In genomic region chr1:226919995-226920394, GRCh38 we compare ENCODE assay signal across 1 cellular context.
TF ChIP-seq lines count a peak whose summit lies in the region.

No MANE protein-coding gene starts in this region.

TF ChIP-seq in SK-N-SH treated with all-trans-retinoic acid at 6 μM for 48 hours, 23 proteins besides CTCF, POLR2A, EP300 and RAD21 (continued from another document):
- TF ChIP-seq PATZ1 (CRISPR knock-in tag; IDR thresholded peaks at IDR 0.05; ENCODE audit: borderline replicate concordance) (no peak), ZNF8 (CRISPR knock-in tag; IDR thresholded peaks at IDR 0.05) (no peak), CSDC2 (CRISPR knock-in tag; IDR thresholded peaks at IDR 0.05) (no peak), OSR1 (CRISPR knock-in tag; IDR thresholded peaks at IDR 0.05) (no peak), ZNF70 (CRISPR knock-in tag; IDR thresholded peaks at IDR 0.05) (no peak), ZFP30 (CRISPR knock-in tag; IDR thresholded peaks at IDR 0.05) (no peak), ESRRG (CRISPR knock-in tag; IDR thresholded peaks at IDR 0.05) (no peak), TOX (CRISPR knock-in tag; IDR thresholded peaks at IDR 0.05; ENCODE audit: borderline replicate concordance) (no peak), ZFP3 (CRISPR knock-in tag; IDR thresholded peaks at IDR 0.05) (no peak)
